Comparison of ENCODE assay signal across 8 cellular contexts in the genomic region with DNA sequence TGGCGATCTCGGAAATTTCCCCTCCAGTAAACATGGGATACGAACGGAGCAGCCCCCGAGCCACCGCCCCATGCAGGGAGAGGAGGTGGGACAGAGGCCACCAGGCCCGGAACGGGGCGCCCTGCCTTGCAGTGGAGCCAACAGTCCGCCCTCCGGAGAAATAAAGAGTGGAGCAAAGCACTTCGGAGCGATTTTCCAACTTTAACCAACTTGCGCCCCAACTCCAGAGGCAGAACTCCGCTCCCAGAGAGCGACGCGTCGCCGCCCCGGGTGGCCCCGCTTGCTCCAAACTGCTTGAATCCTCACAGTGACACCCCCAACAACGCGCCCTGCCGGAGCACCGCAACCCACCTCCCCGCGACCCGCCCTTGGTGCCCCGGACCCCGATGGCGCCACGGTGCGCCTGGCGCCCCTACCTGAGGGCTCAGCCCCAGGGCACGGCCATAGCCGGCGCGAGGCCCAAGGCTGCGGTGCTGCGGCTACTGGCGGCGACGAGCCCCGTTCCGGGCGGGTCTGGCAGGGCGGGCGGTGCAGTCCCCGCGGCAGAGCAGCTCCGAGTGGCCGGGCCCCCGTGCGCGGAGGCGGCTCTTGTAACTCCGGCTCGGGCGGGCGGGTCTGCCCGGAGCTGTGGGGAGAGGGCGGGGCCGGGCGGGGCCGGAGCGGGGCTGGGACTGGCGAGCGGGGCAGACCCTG. TPM values are rescaled to one million over a fixed set of nuclear protein-coding genes. Genes with fewer than 3 reads are reported as not detected.
A peak's percentile ranks its signal among the peaks of the same experiment; 100 is the strongest.
DNase-seq lines count a peak whose midpoint lies in the region; ATAC-seq lines count a peak whose summit lies in the region.

A gene with protein sequence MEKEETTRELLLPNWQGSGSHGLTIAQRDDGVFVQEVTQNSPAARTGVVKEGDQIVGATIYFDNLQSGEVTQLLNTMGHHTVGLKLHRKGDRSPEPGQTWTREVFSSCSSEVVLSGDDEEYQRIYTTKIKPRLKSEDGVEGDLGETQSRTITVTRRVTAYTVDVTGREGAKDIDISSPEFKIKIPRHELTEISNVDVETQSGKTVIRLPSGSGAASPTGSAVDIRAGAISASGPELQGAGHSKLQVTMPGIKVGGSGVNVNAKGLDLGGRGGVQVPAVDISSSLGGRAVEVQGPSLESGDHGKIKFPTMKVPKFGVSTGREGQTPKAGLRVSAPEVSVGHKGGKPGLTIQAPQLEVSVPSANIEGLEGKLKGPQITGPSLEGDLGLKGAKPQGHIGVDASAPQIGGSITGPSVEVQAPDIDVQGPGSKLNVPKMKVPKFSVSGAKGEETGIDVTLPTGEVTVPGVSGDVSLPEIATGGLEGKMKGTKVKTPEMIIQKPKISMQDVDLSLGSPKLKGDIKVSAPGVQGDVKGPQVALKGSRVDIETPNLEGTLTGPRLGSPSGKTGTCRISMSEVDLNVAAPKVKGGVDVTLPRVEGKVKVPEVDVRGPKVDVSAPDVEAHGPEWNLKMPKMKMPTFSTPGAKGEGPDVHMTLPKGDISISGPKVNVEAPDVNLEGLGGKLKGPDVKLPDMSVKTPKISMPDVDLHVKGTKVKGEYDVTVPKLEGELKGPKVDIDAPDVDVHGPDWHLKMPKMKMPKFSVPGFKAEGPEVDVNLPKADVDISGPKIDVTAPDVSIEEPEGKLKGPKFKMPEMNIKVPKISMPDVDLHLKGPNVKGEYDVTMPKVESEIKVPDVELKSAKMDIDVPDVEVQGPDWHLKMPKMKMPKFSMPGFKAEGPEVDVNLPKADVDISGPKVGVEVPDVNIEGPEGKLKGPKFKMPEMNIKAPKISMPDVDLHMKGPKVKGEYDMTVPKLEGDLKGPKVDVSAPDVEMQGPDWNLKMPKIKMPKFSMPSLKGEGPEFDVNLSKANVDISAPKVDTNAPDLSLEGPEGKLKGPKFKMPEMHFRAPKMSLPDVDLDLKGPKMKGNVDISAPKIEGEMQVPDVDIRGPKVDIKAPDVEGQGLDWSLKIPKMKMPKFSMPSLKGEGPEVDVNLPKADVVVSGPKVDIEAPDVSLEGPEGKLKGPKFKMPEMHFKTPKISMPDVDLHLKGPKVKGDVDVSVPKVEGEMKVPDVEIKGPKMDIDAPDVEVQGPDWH (N-terminal part only) (minus strand): TSS at position 563 of the 693 bp plus-strand sequence. CDS start 10,708 bp downstream, outside the sequence.

- H3K9me3 Mint-ChIP-seq in activated naive CD4-positive, alpha-beta T cell treated with anti-CD3 and anti-CD28 coated beads, Interleukin-2, amount 50 U/mL, for 24 hours, result no peaks in the 10 kb centered on the region

- H3K27ac Mint-ChIP-seq in activated naive CD4-positive, alpha-beta T cell treated with anti-CD3 and anti-CD28 coated beads, Interleukin-2, amount 50 U/mL, for 24 hours, result peak within 1 kb of the TSS; percentile 82

- DNase-seq in AG08395 (ENCODE audit: low spot score) (peak; percentile 72), H4 (ENCODE audit: low spot score) (no peak), RPMI8226 (peak; percentile 87), germinal center (ENCODE audit: low spot score) (peak; percentile 48), occipital lobe (lab: John Stamatoyannopoulos, UW) (no peak), globus pallidus (ENCODE audit: low spot score) (no peak)

- H3K36me3 Mint-ChIP-seq in activated naive CD4-positive, alpha-beta T cell treated with anti-CD3 and anti-CD28 coated beads, Interleukin-2, amount 50 U/mL, for 24 hours, result no peaks in the 10 kb centered on the region

- peaks cover 73% of the 10 kb centered on the region for H3K4me1 Mint-ChIP-seq in activated naive CD4-positive, alpha-beta T cell treated with anti-CD3 and anti-CD28 coated beads, Interleukin-2, amount 50 U/mL, for 24 hours

- no peaks in the 10 kb centered on the region for H3K27me3 Mint-ChIP-seq in activated naive CD4-positive, alpha-beta T cell treated with anti-CD3 and anti-CD28 coated beads, Interleukin-2, amount 50 U/mL, for 24 hours

- no peak for ATAC-seq in GM21529 (IDR thresholded peaks at IDR 0.05; ENCODE audit: unreplicated experiment)

- peak within 1 kb of the TSS; percentile 89 for H3K4me3 Mint-ChIP-seq in activated naive CD4-positive, alpha-beta T cell treated with anti-CD3 and anti-CD28 coated beads, Interleukin-2, amount 50 U/mL, for 24 hours

RNA-seq across cellular contexts. Expression of the gene that starts here (rescaled TPM):
- 47.0 and 60.1 TPM in 2 replicates for total RNA-seq in H4 (2014; rRNA removed; shearing (Covaris generic))
- total RNA-seq in occipital lobe, result 18.6 TPM

Comparison
In these comparisons a context has a peak if more than half of its experiments do, and no peak if none do; other contexts are left out.
1. DNase-seq: peak in AG08395 (single experiment), RPMI8226 (single experiment) and germinal center (single experiment); none in H4 (single experiment), occipital lobe (single experiment) and globus pallidus (single experiment).